In genomic region chr4:100827756-100828155, GRCh38 we compare ENCODE assay signal across 21 cellular contexts.
"Had no signal": no experiment of that assay in that cellular context is flagged by ENCODE, and none has a peak within 500 bp of the region (broad histone marks: within the 10 kb centered on the region; RNA-seq: fewer than 3 reads in every experiment).

No MANE protein-coding gene starts in this region.

- H3K4me1 ChIP-seq: Peyer's patch, SJCRH30 had no signal

- H3K36me3 ChIP-seq: Peyer's patch, SJCRH30 had no signal

- H3K4me2 ChIP-seq: KMS-11, PC-9 had no signal

- H3K9me3 ChIP-seq: Peyer's patch had no signal

- H2AFZ ChIP-seq: PC-9 had no signal

- H3K27ac ChIP-seq: KMS-11, PC-9, Peyer's patch, SJCRH30 had no signal

- DNase-seq: MM.1S, NCI-H1092, NCI-H1417 treated with DMSO at 0.1 percent for 48 hours, NCI-H146, NCI-H1694 treated with DMSO at 0.1 percent for 48 hours, NCI-H1930, NCI-H2081 treated with DMSO at 0.1 percent for 48 hours, NCI-H2171, NCI-H226, NCI-H446, NCI-H510A, NCI-H524 treated with DMSO at 0.1 percent for 48 hours, NCI-H774, OCI-M1, PC-9, Peyer's patch, SHP77 treated with DMSO at 0.1 percent for 48 hours, SJCRH30, T-helper 1 cell had no signal

- H3K4me3 ChIP-seq: K562, PC-9, Peyer's patch, SJCRH30 had no signal

- H3K9ac ChIP-seq: KMS-11 had no signal

- H3K27me3 ChIP-seq: Peyer's patch, SJCRH30 had no signal
